ENCODE assay signal across 8 cellular contexts in genomic region chr22:50267591-50268390, GRCh38. TPM values are rescaled to one million over a fixed set of nuclear protein-coding genes. Genes with fewer than 3 reads are reported as not detected.
DNase-seq lines count a peak whose midpoint lies in the region; ATAC-seq, FAIRE-seq and TF ChIP-seq lines count a peak whose summit lies in the region.

No MANE protein-coding gene starts in this region.

- CTCF ChIA-PET in RWPE1 (lab: Yijun Ruan, JAX) = interaction anchor here (1.2 kb wide), 1 partner anchor 74 kb away, joined by 9 read pairs; no protein-coding TSS in a partner anchor
- CTCF ChIA-PET in GM12878 (lab: Yijun Ruan, JAX) = no interaction called here

- SMC1A ChIA-PET in GM12878 (lab: Charles Lee; ENCODE audit: uncharacterized antibody, unreplicated experiment) = no interaction called here

- no peak for ATAC-seq in GM12878
- ATAC-seq in GM21825 (IDR thresholded peaks at IDR 0.05; ENCODE audit: unreplicated experiment) = no peak
- ATAC-seq in GM21576 (IDR thresholded peaks at IDR 0.05; ENCODE audit: unreplicated experiment) = no peak
- no peak for ATAC-seq in GM21381 (IDR thresholded peaks at IDR 0.05; ENCODE audit: unreplicated experiment)

- peak; percentile 51 for DNase-seq in Ammon's horn (ENCODE audit: low spot score)
- peak; percentile 80 for DNase-seq in RWPE1 (ENCODE audit: low spot score)
- DNase-seq in GM12878 (ENCODE audit: low read depth, low spot score) = no peak
- peak; percentile 67 for DNase-seq in islet precursor cell
- peak; percentile 44 to 54 for DNase-seq in stimulated activated CD8-positive, alpha-beta memory T cell treated with anti-CD3 and anti-CD28 coated beads, Interleukin-2, amount 100 ng/mL, for 48 hours (ENCODE audit: low read depth in 2 of 2)

- H4K20me1 ChIP-seq in GM12878 (ENCODE audit: control insufficient read depth, insufficient read depth) = no peaks in the 10 kb centered on the region

- 33% methylated on average over 8 of the region's 75 CpGs for WGBS in GM12878 (ENCODE audit: insufficient coverage, insufficient replicate concordance, low lambda C conversion rate, missing lambda C conversion rate)

- TF ChIP-seq CTCF in RWPE1 (conservative IDR thresholded peaks at IDR 0.05; ENCODE audit: low read depth) = peak; percentile 28; the same call in 1 of the 2 replicates
- TF ChIP-seq CTCF in GM12878 (IDR thresholded peaks at IDR 0.05 in 2 of 3, conservative IDR thresholded peaks at IDR 0.05 in 1 of 3; ENCODE audit: control insufficient read depth in 2 of 3, extremely low read depth in 1 of 3, insufficient read depth in 1 of 3, low read depth in 3 of 3, low read length in 3 of 3) = 0 out of 6 replicates have a peak, but pooled peaks of 2 of the 3 experiments have one; percentile 7 to 9

- no peak for TF ChIP-seq EP300 in GM12878 (IDR thresholded peaks at IDR 0.05; ENCODE audit: borderline replicate concordance in 1 of 2, control insufficient read depth in 1 of 2, low read depth in 2 of 2, low read length in 2 of 2)

- no peaks in the 10 kb centered on the region for H3K36me3 ChIP-seq in GM12878 (ENCODE audit: control insufficient read depth in 2 of 2, insufficient read depth in 2 of 2, low read length in 1 of 2)

- intact Hi-C loops in GM12878 (cut with micrococcal nuclease; ENCODE audit: unreplicated experiment) = no loop called here

- no peak overlapping the region for H3K4me3 ChIP-seq in GM12878

- TF ChIP-seq POLR2A in GM12878 (IDR thresholded peaks at IDR 0.05; ENCODE audit: low read depth, low read length) = no peak

- no peak overlapping the region for H2AFZ ChIP-seq in GM12878 (ENCODE audit: control insufficient read depth, low read depth, low read length)

- RAD21 ChIA-PET in GM12878 (lab: Charles Lee; ENCODE audit: unreplicated experiment) = no interaction called here

- H3K9ac ChIP-seq in GM12878 (ENCODE audit: control insufficient read depth, insufficient read depth, low read length) = no peak overlapping the region

- no peaks in the 10 kb centered on the region for H3K79me2 ChIP-seq in GM12878 (ENCODE audit: control insufficient read depth, insufficient read depth, low read length)

- H3K4me2 ChIP-seq in GM12878 (ENCODE audit: control insufficient read depth, insufficient read depth) = peak overlapping the region; percentile 33; the same call in 1 of the 2 replicates

- POLR2A ChIA-PET in RWPE1 (lab: Yijun Ruan, JAX; ENCODE audit: low non-redundant PET) (no interaction called here), GM12878 (lab: Charles Lee) (no interaction called here)

- no TSS peak for BruUV-seq in GM12878 (replicated peaks; lab: Mats Ljungman, UMichigan)

- in situ Hi-C loops in GM12878 (cut with MboI) = no loop called here

- peak overlapping the region; percentile 79 for H3K27ac ChIP-seq in RWPE1
- no peak overlapping the region for H3K27ac ChIP-seq in GM12878 (ENCODE audit: control insufficient read depth, insufficient read depth)

- no peaks in the 10 kb centered on the region for H3K9me3 ChIP-seq in GM12878 (replicated peaks; ENCODE audit: control insufficient read depth, insufficient read depth, low read length)

- FAIRE-seq in GM12878 (lab: Jason Lieb, UNC) = no peak

- peaks cover 14% of the 10 kb centered on the region for H3K4me1 ChIP-seq in GM12878 (ENCODE audit: control insufficient read depth, insufficient read depth, low read length)

- no peaks in the 10 kb centered on the region for H3K27me3 ChIP-seq in GM12878 (replicated peaks in 1 of 2; ENCODE audit: control insufficient read depth in 2 of 2, insufficient read depth in 2 of 2, low read length in 1 of 2)

- no peak for TF ChIP-seq RAD21 in GM12878 (IDR thresholded peaks at IDR 0.05; ENCODE audit: insufficient read depth, low read depth, low read length)

RNA-seq across cellular contexts. Expression of gene MAPK11, which starts 2.4 kb away (rescaled TPM):
- total RNA-seq in GM12878 (2013; cell fraction: nucleolus; rRNA removed) = 5.1 and 5.8 TPM in 2 replicates
- 9.4 and 10.0 TPM in 2 replicates for total RNA-seq in GM12878 (2014; rRNA removed)
- total RNA-seq in GM12878 (2014; rRNA removed; fragmentation: Illumina TruSeq; extraction: Trizol) = 3.8 and 4.0 TPM in 2 replicates
- total RNA-seq in GM12878 (2021) = 10.8 and 12.8 TPM in 2 replicates
- polyA plus RNA-seq in GM12878 (2011; ENCODE audit: low read depth) = 2.6 TPM
- 2.5 and 6.2 TPM in 2 replicates for polyA plus RNA-seq in GM12878 (2011; rRNA removed)
- 5.7 and 9.1 TPM in 2 replicates for polyA plus RNA-seq in GM12878 (2011; cell fraction: cytosol; rRNA removed)
- 33.9 and 40.9 TPM in 2 replicates for polyA plus RNA-seq in GM12878 (2011; cell fraction: nucleus; rRNA removed)
- polyA plus RNA-seq in GM12878 (2012) = 6.6 and 7.4 TPM in 2 replicates
- 1.4 and 3.7 TPM in 2 replicates for polyA plus RNA-seq in GM12878 (2014; fragmentation: Illumina TruSeq; extraction: Trizol)
- under 1 TPM; 0.05 to 0.16 TPM for polyA plus RNA-seq in GM12878 (2014; fragmentation: Nextera tagmentation; extraction: Ambion mirVana)
- polyA plus RNA-seq in GM12878 (2014; rRNA removed) = 11.6 and 14.0 TPM in 2 replicates
- polyA plus RNA-seq in GM12878 (2016; fragmentation: Nextera tagmentation; extraction: Ambion mirVana) = under 1 TPM; 0.44 to 0.58 TPM
- 3.4 and 6.0 TPM in 2 replicates for polyA minus RNA-seq in GM12878 (2011; rRNA and poly(A)+ RNA removed)
- 2.1 and 3.0 TPM in 2 replicates for polyA minus RNA-seq in GM12878 (2011; cell fraction: cytosol; rRNA and poly(A)+ RNA removed)
- polyA minus RNA-seq in GM12878 (2011; cell fraction: nucleus; rRNA and poly(A)+ RNA removed) = 2.9 and 3.2 TPM in 2 replicates

RNA-seq across cellular contexts. Expression of gene MAPK12, which starts 6.3 kb away (rescaled TPM):
- 54.9 and 65.7 TPM in 2 replicates for total RNA-seq in GM12878 (2013; cell fraction: nucleolus; rRNA removed)
- total RNA-seq in GM12878 (2014; rRNA removed) (22.8 and 23.0 TPM in 2 replicates), GM12878 (2014; rRNA removed; fragmentation: Illumina TruSeq; extraction: Trizol) (14.5 and 16.5 TPM in 2 replicates), GM12878 (2021) (34.0 and 38.9 TPM in 2 replicates)
- polyA plus RNA-seq in GM12878 (2011; ENCODE audit: low read depth) = 6.8 TPM
- polyA plus RNA-seq in GM12878 (2011; rRNA removed) (7.5 and 16.1 TPM in 2 replicates), GM12878 (2014; fragmentation: Illumina TruSeq; extraction: Trizol) (3.6 and 16.1 TPM in 2 replicates), GM12878 (2014; fragmentation: Nextera tagmentation; extraction: Ambion mirVana) (1 to 10 TPM; 1.1 to 3.8 TPM), GM12878 (2014; rRNA removed) (32.0 and 33.2 TPM in 2 replicates), GM12878 (2016; fragmentation: Nextera tagmentation; extraction: Ambion mirVana) (10 to 100 TPM in 1 of 2 experiments, 1 to 10 TPM in 1; 9.5 to 17.1 TPM)
- 22.6 and 27.5 TPM in 2 replicates for polyA plus RNA-seq in GM12878 (2011; cell fraction: cytosol; rRNA removed)
- 130 and 145 TPM in 2 replicates for polyA plus RNA-seq in GM12878 (2011; cell fraction: nucleus; rRNA removed)
- 15.0 and 21.3 TPM in 2 replicates for polyA plus RNA-seq in GM12878 (2012)
- 12.6 and 18.3 TPM in 2 replicates for polyA minus RNA-seq in GM12878 (2011; rRNA and poly(A)+ RNA removed)
- polyA minus RNA-seq in GM12878 (2011; cell fraction: cytosol; rRNA and poly(A)+ RNA removed) = 7.8 and 10.4 TPM in 2 replicates
- 25.1 and 35.3 TPM in 2 replicates for polyA minus RNA-seq in GM12878 (2011; cell fraction: nucleus; rRNA and poly(A)+ RNA removed)

RNA-seq across cellular contexts. Expression of gene HDAC10, which starts 16.7 kb away (rescaled TPM):
- 111 and 138 TPM in 2 replicates for total RNA-seq in GM12878 (2013; cell fraction: nucleolus; rRNA removed)
- total RNA-seq in GM12878 (2014; rRNA removed) (13.8 and 20.5 TPM in 2 replicates), GM12878 (2014; rRNA removed; fragmentation: Illumina TruSeq; extraction: Trizol) (3.9 and 5.1 TPM in 2 replicates), GM12878 (2021) (42.4 and 48.6 TPM in 2 replicates)
- 19.5 TPM for polyA plus RNA-seq in GM12878 (2011; ENCODE audit: low read depth)
- polyA plus RNA-seq in GM12878 (2011; rRNA removed) (4.4 and 7.9 TPM in 2 replicates), GM12878 (2014; fragmentation: Illumina TruSeq; extraction: Trizol) (1.2 and 4.3 TPM in 2 replicates), GM12878 (2014; fragmentation: Nextera tagmentation; extraction: Ambion mirVana) (under 1 TPM; 0.26 to 0.51 TPM), GM12878 (2014; rRNA removed) (42.3 and 51.7 TPM in 2 replicates), GM12878 (2016; fragmentation: Nextera tagmentation; extraction: Ambion mirVana) (1 to 10 TPM; 4.5 to 5.0 TPM)
- 6.1 and 11.1 TPM in 2 replicates for polyA plus RNA-seq in GM12878 (2011; cell fraction: cytosol; rRNA removed)
- polyA plus RNA-seq in GM12878 (2011; cell fraction: nucleus; rRNA removed) = 298 and 323 TPM in 2 replicates
- polyA plus RNA-seq in GM12878 (2012) = 62.3 and 69.8 TPM in 2 replicates
- polyA minus RNA-seq in GM12878 (2011; rRNA and poly(A)+ RNA removed) = 9.3 and 15.4 TPM in 2 replicates
- 11.4 and 11.5 TPM in 2 replicates for polyA minus RNA-seq in GM12878 (2011; cell fraction: cytosol; rRNA and poly(A)+ RNA removed)
- polyA minus RNA-seq in GM12878 (2011; cell fraction: nucleus; rRNA and poly(A)+ RNA removed) = 51.5 and 73.5 TPM in 2 replicates

RNA-seq across cellular contexts. Expression of gene TUBGCP6, which starts 23.0 kb away (rescaled TPM):
- total RNA-seq in GM12878 (2013; cell fraction: nucleolus; rRNA removed) = 117 and 138 TPM in 2 replicates
- total RNA-seq in GM12878 (2014; rRNA removed) (29.8 and 31.1 TPM in 2 replicates), GM12878 (2014; rRNA removed; fragmentation: Illumina TruSeq; extraction: Trizol) (9.7 and 10.4 TPM in 2 replicates), GM12878 (2021) (33.3 and 41.4 TPM in 2 replicates)
- 14.9 TPM for polyA plus RNA-seq in GM12878 (2011; ENCODE audit: low read depth)
- polyA plus RNA-seq in GM12878 (2011; rRNA removed) (7.7 and 16.1 TPM in 2 replicates), GM12878 (2014; fragmentation: Illumina TruSeq; extraction: Trizol) (5.7 and 9.6 TPM in 2 replicates), GM12878 (2014; fragmentation: Nextera tagmentation; extraction: Ambion mirVana) (1 to 10 TPM in 1 of 2 experiments, under 1 TPM in 1; 0.74 to 2.0 TPM), GM12878 (2014; rRNA removed) (35.5 and 42.2 TPM in 2 replicates), GM12878 (2016; fragmentation: Nextera tagmentation; extraction: Ambion mirVana) (10 to 100 TPM; 22.8 to 23.0 TPM)
- 16.2 and 26.4 TPM in 2 replicates for polyA plus RNA-seq in GM12878 (2011; cell fraction: cytosol; rRNA removed)
- 370 and 394 TPM in 2 replicates for polyA plus RNA-seq in GM12878 (2011; cell fraction: nucleus; rRNA removed)
- polyA plus RNA-seq in GM12878 (2012) = 31.4 and 32.3 TPM in 2 replicates
- polyA minus RNA-seq in GM12878 (2011; rRNA and poly(A)+ RNA removed) = 13.4 and 15.0 TPM in 2 replicates
- polyA minus RNA-seq in GM12878 (2011; cell fraction: cytosol; rRNA and poly(A)+ RNA removed) = 10.2 and 10.4 TPM in 2 replicates
- 32.4 and 44.1 TPM in 2 replicates for polyA minus RNA-seq in GM12878 (2011; cell fraction: nucleus; rRNA and poly(A)+ RNA removed)

RNA-seq across cellular contexts. Expression of gene PLXNB2, which starts 39.7 kb away (rescaled TPM):
- 180 and 204 TPM in 2 replicates for total RNA-seq in GM12878 (2013; cell fraction: nucleolus; rRNA removed)
- total RNA-seq in GM12878 (2014; rRNA removed) (32.6 and 42.0 TPM in 2 replicates), GM12878 (2014; rRNA removed; fragmentation: Illumina TruSeq; extraction: Trizol) (19.8 and 21.8 TPM in 2 replicates), GM12878 (2021) (133 and 134 TPM in 2 replicates)
- 25.4 TPM for polyA plus RNA-seq in GM12878 (2011; ENCODE audit: low read depth)
- polyA plus RNA-seq in GM12878 (2011; rRNA removed) (19.9 and 41.8 TPM in 2 replicates), GM12878 (2014; fragmentation: Illumina TruSeq; extraction: Trizol) (6.3 and 23.5 TPM in 2 replicates), GM12878 (2014; fragmentation: Nextera tagmentation; extraction: Ambion mirVana) (1 to 10 TPM in 1 of 2 experiments, under 1 TPM in 1; 0.68 to 4.5 TPM), GM12878 (2014; rRNA removed) (65.4 and 84.9 TPM in 2 replicates), GM12878 (2016; fragmentation: Nextera tagmentation; extraction: Ambion mirVana) (10 to 100 TPM; 69.3 to 80.0 TPM)
- 57.3 and 73.0 TPM in 2 replicates for polyA plus RNA-seq in GM12878 (2011; cell fraction: cytosol; rRNA removed)
- polyA plus RNA-seq in GM12878 (2011; cell fraction: nucleus; rRNA removed) = 319 and 335 TPM in 2 replicates
- 53.9 and 72.5 TPM in 2 replicates for polyA plus RNA-seq in GM12878 (2012)
- 52.2 and 84.0 TPM in 2 replicates for polyA minus RNA-seq in GM12878 (2011; rRNA and poly(A)+ RNA removed)
- polyA minus RNA-seq in GM12878 (2011; cell fraction: cytosol; rRNA and poly(A)+ RNA removed) = 54.8 and 57.2 TPM in 2 replicates
- 57.8 and 74.9 TPM in 2 replicates for polyA minus RNA-seq in GM12878 (2011; cell fraction: nucleus; rRNA and poly(A)+ RNA removed)
